8 cellular contexts compared by ENCODE assay signal in genomic region chr22:39519681-39520053, GRCh38. TPM values are rescaled to one million over a fixed set of nuclear protein-coding genes. Genes with fewer than 3 reads are reported as not detected.
A peak's percentile ranks its signal among the peaks of the same experiment; 100 is the strongest.
DNase-seq lines count a peak whose midpoint lies in the region; ATAC-seq and TF ChIP-seq lines count a peak whose summit lies in the region.

No MANE protein-coding gene starts in this region.

- peaks cover 29% of the 10 kb centered on the region for H3F3A ChIP-seq in SK-N-SH (replicated peaks; ENCODE audit: insufficient read depth)

- no peaks in the 10 kb centered on the region for H3K9me3 Mint-ChIP-seq in endothelial cell (ENCODE audit: unreplicated experiment)

- ATAC-seq in GM18870 (IDR thresholded peaks at IDR 0.05; ENCODE audit: unreplicated experiment) (peak; percentile 8), HG03097 (IDR thresholded peaks at IDR 0.05; ENCODE audit: low FRiP score, unreplicated experiment) (peak; percentile 20)

- peaks cover 48% of the 10 kb centered on the region for H3K4me1 ChIP-seq in BLaER1
- peaks cover 8 to 21% of the 10 kb centered on the region in 2 experiments; a peak in 2 of 4 replicates for H3K4me1 ChIP-seq in SK-N-SH (ENCODE audit: control insufficient read depth in 1 of 2, insufficient read depth in 2 of 2, low read depth in 1 of 2, low read length in 1 of 2)
- peaks cover 22% of the 10 kb centered on the region for H3K4me1 ChIP-seq in mucosa of stomach (ENCODE audit: control insufficient read depth, insufficient read depth, low read length)

- H3K27ac ChIP-seq in BLaER1 (peak overlapping the region; percentile 100), SK-N-SH (ENCODE audit: low read depth in 2 of 2, low read length in 1 of 2) (peak overlapping the region; percentile 82 to 92)

- no peaks in the 10 kb centered on the region for H3K9me2 ChIP-seq in SK-N-SH

- H3K4me1 Mint-ChIP-seq in endothelial cell (ENCODE audit: unreplicated experiment) = peaks cover 44% of the 10 kb centered on the region

- H3K27me3 ChIP-seq in BLaER1 = no peaks in the 10 kb centered on the region
- no peaks in the 10 kb centered on the region for H3K27me3 ChIP-seq in SK-N-SH (ENCODE audit: insufficient read depth)
- H3K27me3 ChIP-seq in mucosa of stomach (ENCODE audit: control insufficient read depth, insufficient read depth, low read length) = no peaks in the 10 kb centered on the region

- H3K9me3 ChIP-seq in BLaER1 (no peaks in the 10 kb centered on the region), SK-N-SH (no peaks in the 10 kb centered on the region), mucosa of stomach (ENCODE audit: control insufficient read depth, low read length) (no peaks in the 10 kb centered on the region)

- peak; percentile 17; the same call in 1 of the 2 replicates for TF ChIP-seq RAD21 in SK-N-SH (IDR thresholded peaks at IDR 0.05; ENCODE audit: low read length)

- TF ChIP-seq EP300 in SK-N-SH (IDR thresholded peaks at IDR 0.05; ENCODE audit: borderline replicate concordance in 1 of 2, low read depth in 1 of 2, low read length in 1 of 2) = no peak

- H4K20me1 ChIP-seq in BLaER1 (peaks cover 52% of the 10 kb centered on the region), SK-N-SH (ENCODE audit: insufficient read depth) (peaks cover 38% of the 10 kb centered on the region)

- DNase-seq in SK-N-SH = peak; percentile 60
- DNase-seq in endothelial cell (ENCODE audit: low spot score) = no peak
- DNase-seq in NCI-H2107 (lab: John Stamatoyannopoulos, UW) = no peak
- no peak for DNase-seq in NCI-H2196 treated with DMSO at 0.1 percent for 48 hours (lab: John Stamatoyannopoulos, UW; ENCODE audit: unreplicated experiment)

- H3K4me2 ChIP-seq in BLaER1 (peak overlapping the region; percentile 83), SK-N-SH (peak overlapping the region; percentile 76)

- H3K4me3 Mint-ChIP-seq in endothelial cell (ENCODE audit: unreplicated experiment) = peak overlapping the region; percentile 96

- H3K36me3 ChIP-seq in BLaER1 = peaks cover 70% of the 10 kb centered on the region
- peaks cover 16 to 40% of the 10 kb centered on the region in 2 experiments for H3K36me3 ChIP-seq in SK-N-SH (replicated peaks in 1 of 2; ENCODE audit: control insufficient read depth in 1 of 2, insufficient read depth in 2 of 2, low read length in 1 of 2)
- H3K36me3 ChIP-seq in mucosa of stomach (ENCODE audit: control insufficient read depth, insufficient read depth, low read length) = peaks cover 17% of the 10 kb centered on the region

- CTCF ChIA-PET in SK-N-SH (lab: Yijun Ruan, JAX) = interaction anchor here (0.7 to 1.9 kb wide), 3 partner anchors 9 to 120 kb away, joined by 3 to 7 read pairs (median 3); partner anchors contain the start of gene TAB1

- H3K27me3 Mint-ChIP-seq in endothelial cell (ENCODE audit: unreplicated experiment) = peaks cover 16% of the 10 kb centered on the region

- no CpG with 5 or more reads among the region's 32 CpGs for WGBS in SK-N-SH (ENCODE audit: low lambda C conversion rate)

- peaks cover 42% of the 10 kb centered on the region for H3K36me3 Mint-ChIP-seq in endothelial cell (ENCODE audit: low read depth, unreplicated experiment)

- H3K9ac ChIP-seq in BLaER1 (peak overlapping the region; percentile 100), SK-N-SH (peak overlapping the region; percentile 99), mucosa of stomach (ENCODE audit: low read length) (peak overlapping the region; percentile 99)

- peak overlapping the region; percentile 29; the same call in 1 of the 2 replicates for H2AFZ ChIP-seq in SK-N-SH (ENCODE audit: low read depth)

- H3K27ac Mint-ChIP-seq in endothelial cell (ENCODE audit: unreplicated experiment) = peak overlapping the region; percentile 88

- POLR2A ChIA-PET in SK-N-SH (lab: Yijun Ruan, JAX) = interaction anchor here (0.6 to 1.7 kb wide), 8 partner anchors 9 to 201 kb away, joined by 3 to 14 read pairs (median 3); partner anchors contain the start of gene MIEF1

- peaks cover 48% of the 10 kb centered on the region for H3K79me2 ChIP-seq in SK-N-SH (ENCODE audit: insufficient read depth)

- TF ChIP-seq CTCF in SK-N-SH (IDR thresholded peaks at IDR 0.05) (peak; percentile 30; the same call in 1 of the 2 replicates), endothelial cell (IDR thresholded peaks at IDR 0.05; ENCODE audit: unreplicated experiment) (no peak)

- H3K4me3 ChIP-seq in BLaER1 = peak overlapping the region; percentile 98
- H3K4me3 ChIP-seq in SK-N-SH (ENCODE audit: low read depth in 2 of 2, low read length in 1 of 2) = peak overlapping the region; percentile 70 to 76
- peak overlapping the region; percentile 92 for H3K4me3 ChIP-seq in mucosa of stomach (ENCODE audit: low read length)

TF ChIP-seq in SK-N-SH, 30 proteins besides CTCF, POLR2A, EP300 and RAD21:
- TF ChIP-seq SMC3 (IDR thresholded peaks at IDR 0.05; ENCODE audit: low read depth, low read length) (peak; percentile 15; the same call in 1 of the 2 replicates), RFX5 (IDR thresholded peaks at IDR 0.05; ENCODE audit: low read length) (no peak), FOXJ3 (CRISPR knock-in tag; IDR thresholded peaks at IDR 0.05) (no peak)

RNA-seq across cellular contexts. Expression of gene ATF4, which starts 0.7 kb away (rescaled TPM):
- polyA plus RNA-seq in SK-N-SH (2012; rRNA removed) = 375 and 436 TPM in 2 replicates
- 311 and 361 TPM in 2 replicates for polyA plus RNA-seq in SK-N-SH (2012; cell fraction: cytosol; rRNA removed)
- polyA plus RNA-seq in SK-N-SH (2012; cell fraction: nucleus; rRNA removed) = 604 and 658 TPM in 2 replicates
- total RNA-seq in endothelial cell (ENCODE audit: unreplicated experiment) = 312 TPM

RNA-seq across cellular contexts. Expression of gene RPS19BP1, which starts 12.9 kb away (rescaled TPM):
- 77.3 and 97.2 TPM in 2 replicates for polyA plus RNA-seq in SK-N-SH (2012; rRNA removed)
- 67.1 and 75.9 TPM in 2 replicates for polyA plus RNA-seq in SK-N-SH (2012; cell fraction: cytosol; rRNA removed)
- 48.9 and 89.0 TPM in 2 replicates for polyA plus RNA-seq in SK-N-SH (2012; cell fraction: nucleus; rRNA removed)
- 57.7 TPM for total RNA-seq in endothelial cell (ENCODE audit: unreplicated experiment)

RNA-seq across cellular contexts. Expression of gene MIEF1, which starts 17.6 kb away (rescaled TPM):
- 7.5 and 7.7 TPM in 2 replicates for polyA plus RNA-seq in SK-N-SH (2012; rRNA removed)
- polyA plus RNA-seq in SK-N-SH (2012; cell fraction: cytosol; rRNA removed) = 6.2 and 7.6 TPM in 2 replicates
- polyA plus RNA-seq in SK-N-SH (2012; cell fraction: nucleus; rRNA removed) = 7.8 and 8.4 TPM in 2 replicates
- 29.2 TPM for total RNA-seq in endothelial cell (ENCODE audit: unreplicated experiment)

RNA-seq across cellular contexts. Expression of gene CACNA1I, which starts 50.9 kb away (rescaled TPM):
- polyA plus RNA-seq in SK-N-SH (2012; rRNA removed) = under 0.01 TPM in 1 of 2 replicates, not detected in the other
- under 0.01 TPM in 1 of 2 replicates, not detected in the other for polyA plus RNA-seq in SK-N-SH (2012; cell fraction: cytosol; rRNA removed)
- 0.01 and 0.02 TPM in 2 replicates for polyA plus RNA-seq in SK-N-SH (2012; cell fraction: nucleus; rRNA removed)
- total RNA-seq in endothelial cell (ENCODE audit: unreplicated experiment) = 0.10 TPM
